Comparison of ENCODE assay signal across 22 cellular contexts in the genomic region with DNA sequence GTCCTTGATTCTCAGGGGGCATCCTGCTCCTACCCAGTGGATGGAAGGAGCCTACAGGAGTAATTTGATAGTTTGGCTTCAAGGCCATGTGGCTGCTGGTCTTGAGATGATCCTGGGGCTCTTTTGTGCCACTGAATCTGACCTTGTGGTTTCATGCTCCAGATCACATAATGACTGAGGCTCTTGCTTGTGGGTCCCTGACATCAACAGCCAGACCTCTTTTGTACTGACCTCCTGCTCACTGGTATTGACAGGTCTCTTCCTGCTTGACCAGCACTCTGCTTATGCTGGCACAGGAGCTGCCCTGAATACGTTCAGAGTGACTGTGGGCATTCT. TPM values are rescaled to one million over a fixed set of nuclear protein-coding genes. Genes with fewer than 3 reads are reported as not detected.
DNase-seq lines count a peak whose midpoint lies in the region; ATAC-seq and TF ChIP-seq lines count a peak whose summit lies in the region.
"Had no signal": no experiment of that assay in that cellular context is flagged by ENCODE, and none has a peak within 500 bp of the region (broad histone marks: within the 10 kb centered on the region; RNA-seq: fewer than 3 reads in every experiment).

No MANE protein-coding gene starts in this region.

- no peaks in the 10 kb centered on the region for H3K79me2 ChIP-seq in hepatocyte

- no peak overlapping the region for H2AFZ ChIP-seq in hepatocyte
- H2AFZ ChIP-seq: GM23248 had no signal

- no peak for ATAC-seq in stimulated activated effector memory CD8-positive, alpha-beta T cell treated with anti-CD3 and anti-CD28 coated beads, Interleukin-12 subunit alpha, Interleukin-12 subunit beta, amount 100 ng/mL, for 72 hours

- DNase-seq in NCI-H2196 (lab: John Stamatoyannopoulos, UW; ENCODE audit: unreplicated experiment): peak; percentile 13
- no peak for DNase-seq in NCI-H2196 treated with DMSO at 0.1 percent for 48 hours (lab: John Stamatoyannopoulos, UW; ENCODE audit: unreplicated experiment)
- DNase-seq in M059J (ENCODE audit: low read depth): peak; percentile 71
- no peak for DNase-seq in hepatocyte (ENCODE audit: low spot score)
- no peak for DNase-seq in stimulated activated effector memory CD8-positive, alpha-beta T cell treated with anti-CD3 and anti-CD28 coated beads, Interleukin-12 subunit alpha, Interleukin-12 subunit beta, amount 100 ng/mL, for 72 hours (ENCODE audit: low spot score in 2 of 2)
- DNase-seq in mesenteric fat pad (ENCODE audit: low spot score): no peak
- no peak for DNase-seq in BE2C
- DNase-seq in NCI-H2029 (lab: John Stamatoyannopoulos, UW): no peak
- DNase-seq: 8988T; CD8-positive, alpha-beta memory T cell; GF-D8; GM23248; MG63; NCI-H1092 treated with DMSO at 0.1 percent for 48 hours; NCI-H1694 treated with DMSO at 0.1 percent for 48 hours; NCI-H446; NCI-H69; NK-92 treated with Interleukin-12 subunit alpha and Interleukin-12 subunit beta, amount 100 ng/mL, for 24 hours; SJCRH30 had no signal

- no peaks in the 10 kb centered on the region for H3K36me3 Mint-ChIP-seq in stimulated activated effector memory CD8-positive, alpha-beta T cell treated with anti-CD3 and anti-CD28 coated beads, Interleukin-12 subunit alpha, Interleukin-12 subunit beta, amount 100 ng/mL, for 72 hours

- H3K4me1 Mint-ChIP-seq in stimulated activated effector memory CD8-positive, alpha-beta T cell treated with anti-CD3 and anti-CD28 coated beads, Interleukin-12 subunit alpha, Interleukin-12 subunit beta, amount 100 ng/mL, for 72 hours: peaks cover 32% of the 10 kb centered on the region
- H3K4me1 Mint-ChIP-seq: CD8-positive, alpha-beta memory T cell had no signal

- peaks cover 3% of the 10 kb centered on the region for H3K9me3 Mint-ChIP-seq in stimulated activated effector memory CD8-positive, alpha-beta T cell treated with anti-CD3 and anti-CD28 coated beads, Interleukin-12 subunit alpha, Interleukin-12 subunit beta, amount 100 ng/mL, for 72 hours

- no peak overlapping the region for H3K4me3 Mint-ChIP-seq in stimulated activated effector memory CD8-positive, alpha-beta T cell treated with anti-CD3 and anti-CD28 coated beads, Interleukin-12 subunit alpha, Interleukin-12 subunit beta, amount 100 ng/mL, for 72 hours
- H3K4me3 Mint-ChIP-seq: CD8-positive, alpha-beta memory T cell had no signal

- H3K9me3 ChIP-seq in hepatocyte (ENCODE audit: low read depth): no peaks in the 10 kb centered on the region
- no peaks in the 10 kb centered on the region for H3K9me3 ChIP-seq in BE2C
- H3K9me3 ChIP-seq: MG63, SJCRH30 had no signal

- no peaks in the 10 kb centered on the region for H3K9me2 ChIP-seq in hepatocyte (replicated peaks; ENCODE audit: insufficient read depth)

- no peaks in the 10 kb centered on the region for H4K20me1 ChIP-seq in hepatocyte (ENCODE audit: insufficient read depth, poor library complexity, severe bottlenecking)

- H3K27me3 ChIP-seq in hepatocyte: no peaks in the 10 kb centered on the region
- no peaks in the 10 kb centered on the region for H3K27me3 ChIP-seq in BE2C
- H3K27me3 ChIP-seq: MG63, SJCRH30 had no signal

- TF ChIP-seq CTCF in hepatocyte (IDR thresholded peaks at IDR 0.05; ENCODE audit: poor library complexity) (no peak), BE2C (IDR thresholded peaks at IDR 0.05; ENCODE audit: low read depth, low read length) (no peak)

- H3K27ac Mint-ChIP-seq in stimulated activated effector memory CD8-positive, alpha-beta T cell treated with anti-CD3 and anti-CD28 coated beads, Interleukin-12 subunit alpha, Interleukin-12 subunit beta, amount 100 ng/mL, for 72 hours: peak overlapping the region; percentile 63

- no peaks in the 10 kb centered on the region for H3K4me1 ChIP-seq in hepatocyte (ENCODE audit: insufficient read depth)
- no peaks in the 10 kb centered on the region for H3K4me1 ChIP-seq in BE2C
- H3K4me1 ChIP-seq: SJCRH30 had no signal

- no peak overlapping the region for H3K4me2 ChIP-seq in hepatocyte
- H3K4me2 ChIP-seq: KMS-11 had no signal

- H3K27ac ChIP-seq in hepatocyte: peak overlapping the region; percentile 12
- H3K27ac ChIP-seq: GM23248, KMS-11, SJCRH30 had no signal

- H3K4me3 ChIP-seq in hepatocyte: no peak overlapping the region
- H3K4me3 ChIP-seq in BE2C (ENCODE audit: low read depth, low read length): no peak overlapping the region
- H3K4me3 ChIP-seq: GM23248, MG63, SJCRH30 had no signal

- WGBS in hepatocyte (ENCODE audit: low lambda C conversion rate, missing lambda C conversion rate): 52% methylated on average over 1 of the region's 1 CpG

- H3K36me3 ChIP-seq in hepatocyte (replicated peaks; ENCODE audit: insufficient read depth, low read depth) (no peaks in the 10 kb centered on the region), BE2C (no peaks in the 10 kb centered on the region)
- H3K36me3 ChIP-seq: MG63, SJCRH30 had no signal

RNA-seq across cellular contexts. Expression of a gene that starts 23.2 kb away (rescaled TPM):
- total RNA-seq in M059J (2014; rRNA removed; shearing (Covaris generic)): 0.10 TPM in 1 of 2 replicates, not detected in the other
- total RNA-seq in hepatocyte: 2.3 and 2.7 TPM in 2 replicates
- 1.7 and 2.7 TPM in 2 replicates for polyA plus RNA-seq in hepatocyte
- total RNA-seq in mesenteric fat pad: 1.1 TPM
- 186 TPM for polyA plus RNA-seq in BE2C (2012; ENCODE audit: insufficient read depth, insufficient read length, low read depth)
- total RNA-seq: GM23248, OCI-LY7 had no signal
- polyA plus RNA-seq: BJ; CD8-positive, alpha-beta memory T cell; GM23248 had no signal

RNA-seq across cellular contexts. Expression of a gene that starts 34.2 kb away (rescaled TPM):
- total RNA-seq in M059J (2014; rRNA removed; shearing (Covaris generic)): 14.7 and 21.3 TPM in 2 replicates
- total RNA-seq in hepatocyte (87.5 and 114 TPM in 2 replicates), mesenteric fat pad (32.8 TPM)
- 191 and 282 TPM in 2 replicates for polyA plus RNA-seq in hepatocyte
- 46.6 TPM for polyA plus RNA-seq in BE2C (2012; ENCODE audit: insufficient read depth, insufficient read length, low read depth)
- total RNA-seq: SJCRH30 had no signal

RNA-seq across cellular contexts. Expression of a gene that starts 34.4 kb away (rescaled TPM):
- 11.9 and 16.8 TPM in 2 replicates for total RNA-seq in M059J (2014; rRNA removed; shearing (Covaris generic))
- total RNA-seq in hepatocyte (10.4 and 13.2 TPM in 2 replicates), mesenteric fat pad (not detected)
- 14.2 and 15.1 TPM in 2 replicates for polyA plus RNA-seq in hepatocyte
- 114 TPM for polyA plus RNA-seq in BE2C (2012; ENCODE audit: insufficient read depth, insufficient read length, low read depth)
- total RNA-seq: GM23248, OCI-LY7 had no signal
- polyA plus RNA-seq: CD8-positive, alpha-beta memory T cell; GM23248 had no signal

RNA-seq across cellular contexts. Expression of a gene that starts 45.7 kb away (rescaled TPM):
- total RNA-seq in M059J (2014; rRNA removed; shearing (Covaris generic)): 7.1 and 18.1 TPM in 2 replicates
- total RNA-seq in hepatocyte (13.5 and 20.4 TPM in 2 replicates), mesenteric fat pad (16.7 TPM)
- polyA plus RNA-seq in hepatocyte: 14.2 and 15.5 TPM in 2 replicates
- polyA plus RNA-seq in BE2C (2012; ENCODE audit: insufficient read depth, insufficient read length, low read depth): 11.2 TPM

RNA-seq across cellular contexts. Expression of a gene that starts 50.2 kb away (rescaled TPM):
- total RNA-seq in M059J (2014; rRNA removed; shearing (Covaris generic)): 0.05 TPM in 1 of 2 replicates, not detected in the other
- total RNA-seq in hepatocyte (0.28 and 1.4 TPM in 2 replicates), mesenteric fat pad (3.1 TPM)
- polyA plus RNA-seq in hepatocyte: 1.5 and 2.2 TPM in 2 replicates
- 5.2 TPM for polyA plus RNA-seq in BE2C (2012; ENCODE audit: insufficient read depth, insufficient read length, low read depth)
- polyA plus RNA-seq: CD8-positive, alpha-beta memory T cell had no signal

Comparison
In these comparisons a context has a peak if more than half of its experiments do, and no peak if none do; other contexts are left out.
1. DNase-seq: peak in NCI-H2196 (single experiment) and M059J (single experiment); none in NCI-H2196 treated with DMSO at 0.1 percent for 48 hours (single experiment), hepatocyte (single experiment), stimulated activated effector memory CD8-positive, alpha-beta T cell treated with anti-CD3 and anti-CD28 coated beads, Interleukin-12 subunit alpha, Interleukin-12 subunit beta, amount 100 ng/mL, for 72 hours (0 of 2), mesenteric fat pad (single experiment), BE2C (single experiment) and NCI-H2029 (single experiment).
2. RNA of a gene that starts 34.4 kb away (total RNA-seq): 11.9 to 16.8 TPM in M059J and 10.4 to 13.2 TPM in hepatocyte; not detected in mesenteric fat pad (single experiment); every median in the first group is over 10 times any median in the second.